Comparison of ENCODE assay signal across 8 cellular contexts in genomic region chr16:8622315-8622656, GRCh38. TPM values are rescaled to one million over a fixed set of nuclear protein-coding genes. Genes with fewer than 3 reads are reported as not detected.
DNase-seq lines count a peak whose midpoint lies in the region; ATAC-seq and TF ChIP-seq lines count a peak whose summit lies in the region.

No MANE protein-coding gene starts in this region.

- H3K36me3 ChIP-seq in brain microvascular endothelial cell (replicated peaks) (peaks cover 8% of the 10 kb centered on the region), mesodermal cell (ENCODE audit: control insufficient read depth, insufficient read depth, low read length) (peaks cover 41% of the 10 kb centered on the region)

- ATAC-seq in GM18519 (IDR thresholded peaks at IDR 0.05; ENCODE audit: low FRiP score, unreplicated experiment) (no peak), HG03378 (IDR thresholded peaks at IDR 0.05; ENCODE audit: unreplicated experiment) (no peak)

- peaks cover 11% of the 10 kb centered on the region for H3K4me1 ChIP-seq in mesodermal cell (ENCODE audit: control insufficient read depth, insufficient read depth, low read length, poor library complexity, severe bottlenecking)

- H3K4me3 ChIP-seq in HL-60 (replicated peaks; ENCODE audit: insufficient read depth, low read length) (peak overlapping the region; percentile 70), brain microvascular endothelial cell (ENCODE audit: low read depth, low read length) (peak overlapping the region; percentile 100), mesodermal cell (ENCODE audit: extremely low read depth, insufficient read depth, low read length, poor library complexity, severe bottlenecking) (peak overlapping the region; percentile 91)

- DNase-seq in GM13977 (ENCODE audit: low spot score) (peak; percentile 48), HL-60 (ENCODE audit: low read depth in 1 of 2, low spot score in 1 of 2) (no peak), brain microvascular endothelial cell (no peak), amygdala (lab: John Stamatoyannopoulos, UW) (no peak)
- DNase-seq in effector CD8-positive, alpha-beta T cell (lab: John Stamatoyannopoulos, UW): no peak

- in situ Hi-C loops in GM13977 (cut with MboI; ENCODE audit: low pct_unique_long_range_greater_than_20kb, low sequenced_read_pairs, unreplicated experiment) (no loop called here), brain microvascular endothelial cell (cut with HindIII; ENCODE audit: low pct_ligation_motif_present, low sequenced_read_pairs) (no loop called here)

- peaks cover 3% of the 10 kb centered on the region for H3K27me3 ChIP-seq in HL-60 (ENCODE audit: insufficient read depth, poor library complexity, severe bottlenecking)
- H3K27me3 ChIP-seq in brain microvascular endothelial cell (replicated peaks): no peaks in the 10 kb centered on the region

- no peaks in the 10 kb centered on the region for H3K9me3 ChIP-seq in mesodermal cell (ENCODE audit: control insufficient read depth, low read length)

- 0% methylated on average over 2 of the region's 4 CpGs; no CpG with 5 or more reads in 1 of the 2 experiments for WGBS in mesodermal cell (ENCODE audit: insufficient coverage in 2 of 2), 2 experiments

- H3K27ac ChIP-seq in HL-60 (replicated peaks) (peak overlapping the region; percentile 84), brain microvascular endothelial cell (peak overlapping the region; percentile 90), mesodermal cell (ENCODE audit: low read depth, low read length, severe bottlenecking) (peak overlapping the region; percentile 82)

- no peak for TF ChIP-seq CTCF in GM13977 (IDR thresholded peaks at IDR 0.05; ENCODE audit: extremely low read depth, insufficient read depth, missing control alignments)
- TF ChIP-seq CTCF in HL-60 (IDR thresholded peaks at IDR 0.05; ENCODE audit: insufficient read depth, low read length): no peak
- no peak for TF ChIP-seq CTCF in brain microvascular endothelial cell (IDR thresholded peaks at IDR 0.05; ENCODE audit: low read depth, low read length, missing control alignments)

RNA-seq across cellular contexts. Expression of gene METTL22, which starts 0.8 kb away (rescaled TPM):
- 49.4 TPM for polyA plus RNA-seq in mesodermal cell (2013, experiment 1 of 2)
- polyA plus RNA-seq in mesodermal cell (2013, experiment 2 of 2): 34.8 TPM

RNA-seq across cellular contexts. Expression of gene TMEM114, which starts 32.0 kb away (rescaled TPM):
- not detected for polyA plus RNA-seq in mesodermal cell (2013, experiment 1 of 2)
- polyA plus RNA-seq in mesodermal cell (2013, experiment 2 of 2): not detected

RNA-seq across cellular contexts. Expression of gene ABAT, which starts 52.1 kb away (rescaled TPM):
- 6.2 TPM for polyA plus RNA-seq in mesodermal cell (2013, experiment 1 of 2)
- polyA plus RNA-seq in mesodermal cell (2013, experiment 2 of 2): 5.6 TPM
